8 cellular contexts compared by ENCODE assay signal in genomic region chr9:35640431-35640830, GRCh38. TPM values are rescaled to one million over a fixed set of nuclear protein-coding genes. Genes with fewer than 3 reads are reported as not detected.
"Had no signal": no experiment of that assay in that cellular context is flagged by ENCODE, and none has a peak within 500 bp of the region (broad histone marks: within the 10 kb centered on the region; RNA-seq: fewer than 3 reads in every experiment).

No MANE protein-coding gene starts in this region.

RNA-seq across cellular contexts. Expression of gene SIT1, which starts 10.3 kb away (rescaled TPM):
- total RNA-seq: cerebellum, dermis microvascular lymphatic vessel endothelial cell, hepatocyte, kidney epithelial cell, osteocyte, smooth muscle cell had no signal
- polyA plus RNA-seq: hepatocyte, neural cell, smooth muscle cell had no signal

RNA-seq across cellular contexts. Expression of gene RMRP, which starts 17.4 kb away (rescaled TPM):
- polyA plus RNA-seq: hepatocyte, neural cell, smooth muscle cell, urinary bladder had no signal

RNA-seq across cellular contexts. Expression of gene CD72, which starts 22.2 kb away (rescaled TPM):
- polyA plus RNA-seq: neural cell had no signal
